In genomic region chr2:27071990-27072830, GRCh38 we compare ENCODE assay signal across 8 cellular contexts. TPM values are rescaled to one million over a fixed set of nuclear protein-coding genes. Genes with fewer than 3 reads are reported as not detected.
A peak's percentile ranks its signal among the peaks of the same experiment; 100 is the strongest.
DNase-seq lines count a peak whose midpoint lies in the region; ATAC-seq, FAIRE-seq and TF ChIP-seq lines count a peak whose summit lies in the region.

No MANE protein-coding gene starts in this region.

- H3K9me3 ChIP-seq in iPS-15b (ENCODE audit: control insufficient read depth, insufficient read depth, low read length), result no peaks in the 10 kb centered on the region
- no peaks in the 10 kb centered on the region for H3K9me3 ChIP-seq in skeletal muscle satellite cell (replicated peaks; ENCODE audit: low read length)

- H3K27me3 ChIP-seq in KMS-11 (ENCODE audit: insufficient read depth, low read depth) (peaks cover 6% of the 10 kb centered on the region; the same call in 1 of the 2 replicates), iPS-15b (ENCODE audit: control insufficient read depth, insufficient read depth, low read length) (no peaks in the 10 kb centered on the region), skeletal muscle satellite cell (ENCODE audit: control insufficient read depth, insufficient read depth, low read length) (no peaks in the 10 kb centered on the region)

- H3K4me3 ChIP-seq in AG10803 (ENCODE audit: low read length), result peak overlapping the region; percentile 68
- peak overlapping the region; percentile 9 for H3K4me3 ChIP-seq in KMS-11 (IDR thresholded peaks at IDR 0.05; ENCODE audit: insufficient read depth, low read depth, low read length)
- H3K4me3 ChIP-seq in iPS-15b (ENCODE audit: low read depth, low read length), result peak overlapping the region; percentile 85
- H3K4me3 ChIP-seq in skeletal muscle satellite cell (ENCODE audit: low read length), result peak overlapping the region; percentile 82

- peaks cover 29% of the 10 kb centered on the region for H3K4me1 ChIP-seq in KMS-11 (ENCODE audit: low read depth, poor library complexity, severe bottlenecking)
- H3K4me1 ChIP-seq in iPS-15b (ENCODE audit: control insufficient read depth, insufficient read depth, low read length), result peaks cover 4% of the 10 kb centered on the region
- peaks cover 33% of the 10 kb centered on the region for H3K4me1 ChIP-seq in skeletal muscle satellite cell (ENCODE audit: control insufficient read depth, insufficient read depth, low read length)

- no peaks in the 10 kb centered on the region for H4K20me1 ChIP-seq in KMS-11 (ENCODE audit: insufficient read depth)

- H3K9ac ChIP-seq in KMS-11 (peak overlapping the region; percentile 18; the same call in 1 of the 2 replicates), iPS-15b (ENCODE audit: low read depth, low read length) (peak overlapping the region; percentile 79), skeletal muscle satellite cell (ENCODE audit: low read depth, low read length) (peak overlapping the region; percentile 93)

- FAIRE-seq in GM19239 (lab: Jason Lieb, UNC), result peak; percentile 18

- peak overlapping the region; percentile 86; the same call in 1 of the 2 replicates for H2AFZ ChIP-seq in KMS-11 (ENCODE audit: low read depth)

- H3K27ac ChIP-seq in KMS-11, result no peak overlapping the region

- DNase-seq in AG10803 (ENCODE audit: low read depth) (no peak), GM19239 (ENCODE audit: insufficient read length, low spot score) (no peak), amniotic epithelial cell (ENCODE audit: low read depth) (peak; percentile 65), DMS153 treated with DMSO at 0.1 percent for 48 hours (lab: John Stamatoyannopoulos, UW; ENCODE audit: unreplicated experiment) (no peak)

- H3K36me3 ChIP-seq in KMS-11 (ENCODE audit: insufficient read depth) (no peaks in the 10 kb centered on the region), iPS-15b (ENCODE audit: control insufficient read depth, insufficient read depth, low read length) (peaks cover 20% of the 10 kb centered on the region), skeletal muscle satellite cell (ENCODE audit: insufficient read depth, low read length) (peaks cover 28% of the 10 kb centered on the region)

- ATAC-seq in GM19463 (IDR thresholded peaks at IDR 0.05; ENCODE audit: unreplicated experiment), result no peak

- no peak for TF ChIP-seq CTCF in AG10803 (conservative IDR thresholded peaks at IDR 0.05; ENCODE audit: low read length)
- no peak for TF ChIP-seq CTCF in KMS-11 (conservative IDR thresholded peaks at IDR 0.05; ENCODE audit: low read depth, low read length)

- peaks cover 20% of the 10 kb centered on the region for H3K79me2 ChIP-seq in KMS-11 (ENCODE audit: insufficient read depth, low read depth)

- H3K4me2 ChIP-seq in KMS-11 (peak overlapping the region; percentile 82), skeletal muscle satellite cell (ENCODE audit: low read length) (peak overlapping the region; percentile 91)

RNA-seq across cellular contexts. Expression of gene OST4, which starts 0.8 kb away (rescaled TPM):
- 237 and 262 TPM in 2 replicates for total RNA-seq in skeletal muscle satellite cell (2012; rRNA removed)

RNA-seq across cellular contexts. Expression of gene EMILIN1, which starts 6.2 kb away (rescaled TPM):
- 38.0 and 43.3 TPM in 2 replicates for total RNA-seq in skeletal muscle satellite cell (2012; rRNA removed)

RNA-seq across cellular contexts. Expression of gene KHK, which starts 14.4 kb away (rescaled TPM):
- 0.25 and 1.3 TPM in 2 replicates for total RNA-seq in skeletal muscle satellite cell (2012; rRNA removed)

RNA-seq across cellular contexts. Expression of gene AGBL5, which starts 20.7 kb away (rescaled TPM):
- total RNA-seq in skeletal muscle satellite cell (2012; rRNA removed), result 15.7 and 18.8 TPM in 2 replicates

RNA-seq across cellular contexts. Expression of gene TMEM214, which starts 39.4 kb away (rescaled TPM):
- 36.0 and 55.5 TPM in 2 replicates for total RNA-seq in skeletal muscle satellite cell (2012; rRNA removed)

Comparison
In these comparisons a context has a peak if more than half of its experiments do, and no peak if none do; other contexts are left out.
1. H3K4me3 ChIP-seq: peak in every context shown above with its lines; median percentile 85 in iPS-15b; 82 in skeletal muscle satellite cell; 68 in AG10803; 9 in KMS-11.
2. H3K9ac ChIP-seq: peak in every context shown above with its lines; median percentile 93 in skeletal muscle satellite cell; 79 in iPS-15b; 18 in KMS-11.